In genomic region chr1:81920245-81920740, GRCh38 we compare ENCODE assay signal across 11 cellular contexts.
DNase-seq lines count a peak whose midpoint lies in the region; ATAC-seq and TF ChIP-seq lines count a peak whose summit lies in the region.
"Had no signal": no experiment of that assay in that cellular context is flagged by ENCODE, and none has a peak within 500 bp of the region (broad histone marks: within the 10 kb centered on the region; RNA-seq: fewer than 3 reads in every experiment).

No MANE protein-coding gene starts in this region.

- ATAC-seq in GM21528 (IDR thresholded peaks at IDR 0.05; ENCODE audit: low FRiP score, unreplicated experiment), result no peak
- ATAC-seq: stimulated activated memory B cell treated with anti-CD40 and anti-IgM and Interleukin-4, amounts not matched to agents 10 μg/mL and 1 μg/mL and 100 μg/mL, for 72 hours had no signal

- no peaks in the 10 kb centered on the region for H3K9me3 ChIP-seq in HUES48 (ENCODE audit: control insufficient read depth, insufficient read depth, low read length)
- no peaks in the 10 kb centered on the region for H3K9me3 ChIP-seq in iPS DF 6.9 (ENCODE audit: control insufficient read depth, insufficient read depth, low read length)
- no peaks in the 10 kb centered on the region for H3K9me3 ChIP-seq in esophagus muscularis mucosa
- H3K9me3 ChIP-seq: neutrophil had no signal

- DNase-seq in brain microvascular endothelial cell, result peak; percentile 72
- peak; percentile 50 for DNase-seq in iPS DF 6.9 (ENCODE audit: low read depth, low spot score)
- peak; percentile 26 for DNase-seq in smooth muscle cell of the brain vasculature (ENCODE audit: low read depth, low spot score)
- DNase-seq in stimulated activated CD4-positive, alpha-beta T cell treated with anti-CD3 and anti-CD28 coated beads, Interleukin-2, amount 100 ng/mL, for 24 hours, result no peak
- no peak for DNase-seq in esophagus muscularis mucosa (ENCODE audit: extremely low spot score)
- no peak for DNase-seq in stimulated activated CD4-positive, alpha-beta T cell treated with anti-CD3 and anti-CD28 coated beads, Interleukin-4, amount 100 ng/mL, for 4 hours
- DNase-seq: activated CD4-positive, alpha-beta T cell treated with anti-CD3 and anti-CD28 coated beads, Interleukin-2, amount 50 U/mL, for 1 hour had no signal

- in situ Hi-C loops in brain microvascular endothelial cell (cut with HindIII; ENCODE audit: low pct_ligation_motif_present, low sequenced_read_pairs), result no loop called here

- 0 out of 2 replicates have a peak, but pooled peaks cover 2% of the 10 kb centered on the region for H3K36me3 ChIP-seq in HUES48 (ENCODE audit: control insufficient read depth, insufficient read depth, low read length)
- no peaks in the 10 kb centered on the region for H3K36me3 ChIP-seq in brain microvascular endothelial cell (replicated peaks)
- H3K36me3 ChIP-seq in iPS DF 6.9 (ENCODE audit: control insufficient read depth, insufficient read depth, low read length), result no peaks in the 10 kb centered on the region; the same call in 1 of the 2 replicates
- H3K36me3 ChIP-seq in esophagus muscularis mucosa, result no peaks in the 10 kb centered on the region
- H3K36me3 ChIP-seq: neutrophil had no signal

- no peak for TF ChIP-seq CTCF in brain microvascular endothelial cell (IDR thresholded peaks at IDR 0.05; ENCODE audit: low read depth, low read length, missing control alignments)
- no peak for TF ChIP-seq CTCF in esophagus muscularis mucosa (IDR thresholded peaks at IDR 0.05)

- TF ChIP-seq EP300 in esophagus muscularis mucosa (IDR thresholded peaks at IDR 0.05), result no peak

- intact Hi-C loops in esophagus muscularis mucosa (cut with DNase I), result loop anchor here (10.0 kb wide), 1 partner anchor 85 kb away; no protein-coding TSS in a partner anchor

- H3K9ac ChIP-seq in HUES48 (ENCODE audit: low read depth, low read length), result no peak overlapping the region

- H3K4me1 ChIP-seq in HUES48 (ENCODE audit: control insufficient read depth, insufficient read depth, low read length), result peaks cover 33% of the 10 kb centered on the region
- no peaks in the 10 kb centered on the region; the same call in 1 of the 2 replicates for H3K4me1 ChIP-seq in iPS DF 6.9 (ENCODE audit: control insufficient read depth, insufficient read depth, low read length)
- H3K4me1 ChIP-seq in esophagus muscularis mucosa, result peaks cover 15 to 37% (median 29%) of the 10 kb centered on the region in 4 donors

- no CpG with 5 or more reads among the region's 6 CpGs for WGBS in iPS DF 6.9 (ENCODE audit: insufficient coverage, insufficient read length)
- 46% methylated on average over 6 of the region's 6 CpGs for WGBS in esophagus muscularis mucosa

- TF ChIP-seq POLR2A in esophagus muscularis mucosa (IDR thresholded peaks at IDR 0.05; ENCODE audit: low read depth), result no peak

- H3K27me3 ChIP-seq in HUES48 (ENCODE audit: control insufficient read depth, insufficient read depth, low read length) (no peaks in the 10 kb centered on the region), brain microvascular endothelial cell (replicated peaks) (no peaks in the 10 kb centered on the region), iPS DF 6.9 (ENCODE audit: control insufficient read depth, insufficient read depth, low read length) (no peaks in the 10 kb centered on the region), esophagus muscularis mucosa (no peaks in the 10 kb centered on the region)
- H3K27me3 ChIP-seq: neutrophil had no signal

- H3K27ac ChIP-seq in HUES48 (ENCODE audit: low read depth, low read length) (peak overlapping the region; percentile 68), brain microvascular endothelial cell (peak overlapping the region; percentile 1), iPS DF 6.9 (ENCODE audit: low read length) (no peak overlapping the region), esophagus muscularis mucosa (replicated peaks in 1 of 4) (peak overlapping the region in 1 of 4 donors; percentile 3)
- H3K27ac ChIP-seq: neutrophil had no signal

- no peak overlapping the region for H3K4me3 ChIP-seq in HUES48 (ENCODE audit: low read depth, low read length)
- H3K4me3 ChIP-seq in brain microvascular endothelial cell (ENCODE audit: low read depth, low read length), result peak overlapping the region; percentile 3
- H3K4me3 ChIP-seq in iPS DF 6.9 (ENCODE audit: low read length), result no peak overlapping the region
- peak overlapping the region in 2 of 4 donors; percentile 5 to 17 for H3K4me3 ChIP-seq in esophagus muscularis mucosa

Comparison
In these comparisons a context has a peak if more than half of its experiments do, and no peak if none do; other contexts are left out.
1. DNase-seq: peak in brain microvascular endothelial cell (single experiment), iPS DF 6.9 (single experiment) and smooth muscle cell of the brain vasculature (single experiment); none in stimulated activated CD4-positive, alpha-beta T cell treated with anti-CD3 and anti-CD28 coated beads, Interleukin-2, amount 100 ng/mL, for 24 hours (0 of 2), esophagus muscularis mucosa (single experiment) and stimulated activated CD4-positive, alpha-beta T cell treated with anti-CD3 and anti-CD28 coated beads, Interleukin-4, amount 100 ng/mL, for 4 hours (0 of 2).